18 cellular contexts compared by ENCODE assay signal in genomic region chr2:108555572-108555971, GRCh38. TPM values are rescaled to one million over a fixed set of nuclear protein-coding genes. Genes with fewer than 3 reads are reported as not detected.
A peak's percentile ranks its signal among the peaks of the same experiment; 100 is the strongest.
DNase-seq lines count a peak whose midpoint lies in the region; ATAC-seq and TF ChIP-seq lines count a peak whose summit lies in the region.
"Had no signal": no experiment of that assay in that cellular context is flagged by ENCODE, and none has a peak within 500 bp of the region (broad histone marks: within the 10 kb centered on the region; RNA-seq: fewer than 3 reads in every experiment).

No MANE protein-coding gene starts in this region.

- CTCF ChIA-PET in CD8-positive, alpha-beta T cell (lab: Charles Lee) = interaction anchor here (1.5 kb wide), 1 partner anchor 29 kb away, joined by 3 read pairs; no protein-coding TSS in a partner anchor

- no peak overlapping the region for H3K4ac ChIP-seq in neuronal stem cell (ENCODE audit: low read length)

- H3K27me3 ChIP-seq in heart right ventricle (no peaks in the 10 kb centered on the region), neuronal stem cell (ENCODE audit: control insufficient read depth in 3 of 3, insufficient read depth in 3 of 3, low read depth in 1 of 3, low read length in 3 of 3) (no peaks in the 10 kb centered on the region), subcutaneous abdominal adipose tissue (ENCODE audit: control insufficient read depth in 5 of 5, insufficient read depth in 4 of 5, low read length in 5 of 5) (no peaks in the 10 kb centered on the region), tibial nerve (no peaks in the 10 kb centered on the region)
- H3K27me3 ChIP-seq in CD8-positive, alpha-beta T cell (ENCODE audit: insufficient read depth, low read length) = no peaks in the 10 kb centered on the region

- no peak overlapping the region for H3K4me2 ChIP-seq in neuronal stem cell (ENCODE audit: insufficient read depth, low read length, poor library complexity, severe bottlenecking)
- H3K4me2 ChIP-seq: KMS-11 had no signal

- no peaks in the 10 kb centered on the region for H3K9me3 Mint-ChIP-seq in activated T-helper 1 cell treated with anti-CD3 and anti-CD28 coated beads, Interleukin-12 subunit alpha, Interleukin-12 subunit beta, Interleukin-2, Interleukin-4 antibody, amounts not matched to agents 30 ng/mL and 10 ng/mL and 1 ng/mL, durations not matched to agents 14 hours and 24 hours and 36 hours
- no peaks in the 10 kb centered on the region for H3K9me3 Mint-ChIP-seq in CD8-positive, alpha-beta T cell
- H3K9me3 Mint-ChIP-seq: CD14-positive monocyte, H9 had no signal

- H3K4me3 Mint-ChIP-seq in activated T-helper 1 cell treated with anti-CD3 and anti-CD28 coated beads, Interleukin-12 subunit alpha, Interleukin-12 subunit beta, Interleukin-2, Interleukin-4 antibody, amounts not matched to agents 30 ng/mL and 10 ng/mL and 1 ng/mL, durations not matched to agents 14 hours and 24 hours and 36 hours = no peak overlapping the region
- no peak overlapping the region for H3K4me3 Mint-ChIP-seq in CD8-positive, alpha-beta T cell
- H3K4me3 Mint-ChIP-seq: CD14-positive monocyte, H9 had no signal

- intact Hi-C loops in activated T-helper 1 cell treated with anti-CD3 and anti-CD28 coated beads, Interleukin-12 subunit alpha, Interleukin-12 subunit beta, Interleukin-2, Interleukin-4 antibody, amounts not matched to agents 30 ng/mL and 10 ng/mL and 1 ng/mL, durations not matched to agents 14 hours and 24 hours and 36 hours (cut with micrococcal nuclease) = no loop called here
- intact Hi-C loops in heart right ventricle (cut with DNase I) = loop anchor here in 1 of 10 donors (2.0 kb wide), 1 partner anchor 19 kb away; no protein-coding TSS in a partner anchor
- intact Hi-C loops in CD8-positive, alpha-beta T cell (cut with DNase I, micrococcal nuclease) = no loop called here

- peaks cover 3% of the 10 kb centered on the region for H3K79me1 ChIP-seq in neuronal stem cell (ENCODE audit: low read depth, low read length)

- no peak overlapping the region for H2BK5ac ChIP-seq in neuronal stem cell (ENCODE audit: low read length)

- H3K9ac ChIP-seq in neuronal stem cell (ENCODE audit: low read depth, low read length, poor library complexity) (no peak overlapping the region), subcutaneous abdominal adipose tissue (ENCODE audit: low read length in 5 of 5) (no peak overlapping the region)
- H3K9ac ChIP-seq: KMS-11 had no signal

- ATAC-seq in heart right ventricle = peak in 5 of 8 donors; percentile 34 to 63 (median 43)
- no peak for ATAC-seq in CD8-positive, alpha-beta T cell
- ATAC-seq: Panc1 had no signal

- no peaks in the 10 kb centered on the region for H3K27me3 Mint-ChIP-seq in activated T-helper 1 cell treated with anti-CD3 and anti-CD28 coated beads, Interleukin-12 subunit alpha, Interleukin-12 subunit beta, Interleukin-2, Interleukin-4 antibody, amounts not matched to agents 30 ng/mL and 10 ng/mL and 1 ng/mL, durations not matched to agents 14 hours and 24 hours and 36 hours (ENCODE audit: insufficient read depth)
- H3K27me3 Mint-ChIP-seq in CD8-positive, alpha-beta T cell (ENCODE audit: low read depth) = no peaks in the 10 kb centered on the region

- no peaks in the 10 kb centered on the region for H3K36me3 Mint-ChIP-seq in activated T-helper 1 cell treated with anti-CD3 and anti-CD28 coated beads, Interleukin-12 subunit alpha, Interleukin-12 subunit beta, Interleukin-2, Interleukin-4 antibody, amounts not matched to agents 30 ng/mL and 10 ng/mL and 1 ng/mL, durations not matched to agents 14 hours and 24 hours and 36 hours (ENCODE audit: low read depth)
- H3K36me3 Mint-ChIP-seq in CD8-positive, alpha-beta T cell = no peaks in the 10 kb centered on the region

- H3K36me3 ChIP-seq in heart right ventricle (no peaks in the 10 kb centered on the region), neuronal stem cell (replicated peaks in 1 of 2; ENCODE audit: control insufficient read depth in 2 of 2, insufficient read depth in 2 of 2, low read length in 2 of 2) (no peaks in the 10 kb centered on the region), subcutaneous abdominal adipose tissue (ENCODE audit: control insufficient read depth in 5 of 5, insufficient read depth in 5 of 5, low read length in 5 of 5) (no peaks in the 10 kb centered on the region), tibial nerve (no peaks in the 10 kb centered on the region)
- H3K36me3 ChIP-seq in CD8-positive, alpha-beta T cell (ENCODE audit: insufficient read depth, low read length) = no peaks in the 10 kb centered on the region

- H4K91ac ChIP-seq in neuronal stem cell (ENCODE audit: low read depth, low read length, poor library complexity) = no peak overlapping the region

- H3K27ac Mint-ChIP-seq in activated T-helper 1 cell treated with anti-CD3 and anti-CD28 coated beads, Interleukin-12 subunit alpha, Interleukin-12 subunit beta, Interleukin-2, Interleukin-4 antibody, amounts not matched to agents 30 ng/mL and 10 ng/mL and 1 ng/mL, durations not matched to agents 14 hours and 24 hours and 36 hours = peak overlapping the region; percentile 20
- H3K27ac Mint-ChIP-seq in CD8-positive, alpha-beta T cell = no peak overlapping the region

- H2BK120ac ChIP-seq in neuronal stem cell (ENCODE audit: low read depth, low read length) = no peak overlapping the region

- no peaks in the 10 kb centered on the region for H3K9me3 ChIP-seq in heart right ventricle
- no peaks in the 10 kb centered on the region for H3K9me3 ChIP-seq in neuronal stem cell (replicated peaks in 1 of 2; ENCODE audit: control insufficient read depth in 2 of 2, insufficient read depth in 1 of 2, low read depth in 1 of 2, low read length in 2 of 2)
- no peaks in the 10 kb centered on the region for H3K9me3 ChIP-seq in subcutaneous abdominal adipose tissue (ENCODE audit: control insufficient read depth in 5 of 5, low read length in 5 of 5)
- no peaks in the 10 kb centered on the region for H3K9me3 ChIP-seq in tibial nerve
- H3K9me3 ChIP-seq in CD8-positive, alpha-beta T cell (ENCODE audit: low read length) = no peaks in the 10 kb centered on the region

- H2BK15ac ChIP-seq in neuronal stem cell (ENCODE audit: low read length) = no peak overlapping the region

- no peak overlapping the region for H3K4me3 ChIP-seq in heart right ventricle
- H3K4me3 ChIP-seq in neuronal stem cell (ENCODE audit: low read length in 2 of 2) = no peak overlapping the region
- no peak overlapping the region for H3K4me3 ChIP-seq in subcutaneous abdominal adipose tissue (ENCODE audit: low read depth in 1 of 5, low read length in 5 of 5)
- H3K4me3 ChIP-seq in tibial nerve = no peak overlapping the region
- no peak overlapping the region for H3K4me3 ChIP-seq in CD8-positive, alpha-beta T cell (ENCODE audit: low read depth, low read length)
- H3K4me3 ChIP-seq: SK-N-MC had no signal

- peak overlapping the region; percentile 70 for H3K23ac ChIP-seq in neuronal stem cell (ENCODE audit: low read depth, low read length, poor library complexity)

- no peak overlapping the region for H3K18ac ChIP-seq in neuronal stem cell (ENCODE audit: low read length)

- H3K4me1 Mint-ChIP-seq in activated T-helper 1 cell treated with anti-CD3 and anti-CD28 coated beads, Interleukin-12 subunit alpha, Interleukin-12 subunit beta, Interleukin-2, Interleukin-4 antibody, amounts not matched to agents 30 ng/mL and 10 ng/mL and 1 ng/mL, durations not matched to agents 14 hours and 24 hours and 36 hours (ENCODE audit: low read depth) = peaks cover 5% of the 10 kb centered on the region
- H3K4me1 Mint-ChIP-seq in CD8-positive, alpha-beta T cell (ENCODE audit: low read depth) = no peaks in the 10 kb centered on the region

- TF ChIP-seq CTCF in heart right ventricle (IDR thresholded peaks at IDR 0.05) = no peak
- no peak for TF ChIP-seq CTCF in tibial nerve (IDR thresholded peaks at IDR 0.05)
- TF ChIP-seq CTCF in CD8-positive, alpha-beta T cell (IDR thresholded peaks at IDR 0.05) = no peak

- 92 to 98% methylated on average over 2 of the region's 2 CpGs for WGBS in heart right ventricle, 2 donors
- no CpG with 5 or more reads among the region's 2 CpGs for WGBS in neuronal stem cell (ENCODE audit: extremely low coverage in 2 of 2, insufficient read length in 2 of 2, insufficient replicate concordance in 1 of 2), 2 donors
- WGBS in tibial nerve, 2 donors = 93 to 99% methylated on average over 2 of the region's 2 CpGs

- no peak overlapping the region for H2AFZ ChIP-seq in neuronal stem cell (ENCODE audit: low read length)

- no peak overlapping the region for H2AK5ac ChIP-seq in neuronal stem cell (ENCODE audit: low read depth, low read length)

- no peak overlapping the region for H2BK12ac ChIP-seq in neuronal stem cell (ENCODE audit: low read length)

- H3K14ac ChIP-seq in neuronal stem cell (ENCODE audit: low read length) = no peak overlapping the region

- no peak for TF ChIP-seq POLR2A in tibial nerve (IDR thresholded peaks at IDR 0.05)

- H3K27ac ChIP-seq in heart right ventricle (peak overlapping the region in 8 of 10 donors; percentile 21 to 75 (median 65)), neuronal stem cell (replicated peaks; ENCODE audit: low read length) (no peak overlapping the region), subcutaneous abdominal adipose tissue (ENCODE audit: low read depth, low read length) (peak overlapping the region; percentile 77), tibial nerve (no peak overlapping the region)
- H3K27ac ChIP-seq in CD8-positive, alpha-beta T cell (ENCODE audit: low read depth, low read length) = no peak overlapping the region
- H3K27ac ChIP-seq: KMS-11, SK-N-MC had no signal

- no peak for TF ChIP-seq EP300 in tibial nerve (IDR thresholded peaks at IDR 0.05)

- POLR2A ChIA-PET in CD8-positive, alpha-beta T cell (lab: Charles Lee) = no interaction called here

- peaks cover 22 to 70% (median 54%) of the 10 kb centered on the region in 9 donors for H3K4me1 ChIP-seq in heart right ventricle
- peaks cover 6 to 7% of the 10 kb centered on the region in 2 donors for H3K4me1 ChIP-seq in neuronal stem cell (ENCODE audit: control insufficient read depth in 2 of 2, insufficient read depth in 1 of 2, low read depth in 1 of 2, low read length in 2 of 2)
- peaks cover 6 to 52% (median 46%) of the 10 kb centered on the region in 5 donors for H3K4me1 ChIP-seq in subcutaneous abdominal adipose tissue (ENCODE audit: control insufficient read depth in 5 of 5, insufficient read depth in 5 of 5, low read length in 5 of 5)
- peaks cover 0 to 29% (median 10%) of the 10 kb centered on the region in 4 donors for H3K4me1 ChIP-seq in tibial nerve
- H3K4me1 ChIP-seq in CD8-positive, alpha-beta T cell (ENCODE audit: insufficient read depth, low read length) = no peaks in the 10 kb centered on the region

- no peak overlapping the region for H4K8ac ChIP-seq in neuronal stem cell (ENCODE audit: low read depth, low read length)

- DNase-seq in activated T-helper 1 cell treated with anti-CD3 and anti-CD28 coated beads, Interleukin-12 subunit alpha, Interleukin-12 subunit beta, Interleukin-2, Interleukin-4 antibody, amounts not matched to agents 30 ng/mL and 10 ng/mL and 1 ng/mL, durations not matched to agents 14 hours and 24 hours and 36 hours (ENCODE audit: low spot score) = no peak
- no peak for DNase-seq in heart right ventricle
- no peak for DNase-seq in neuronal stem cell (ENCODE audit: low spot score)
- no peak for DNase-seq in cerebellum (ENCODE audit: low spot score)
- DNase-seq in tibial nerve (ENCODE audit: low spot score in 2 of 2) = no peak
- no peak for DNase-seq in CD8-positive, alpha-beta T cell
- DNase-seq: ACHN, AML-193, H9, NCI-H1048, NCI-H1436 treated with DMSO at 0.1 percent for 48 hours, NCI-H2029 treated with DMSO at 0.1 percent for 48 hours, NCI-H510A treated with DMSO at 0.1 percent for 48 hours had no signal

RNA-seq across cellular contexts. Expression of gene LIMS1, which starts 21.3 kb away (rescaled TPM):
- total RNA-seq in activated T-helper 1 cell treated with anti-CD3 and anti-CD28 coated beads, Interleukin-12 subunit alpha, Interleukin-12 subunit beta, Interleukin-2, Interleukin-4 antibody, amounts not matched to agents 30 ng/mL and 10 ng/mL and 1 ng/mL, durations not matched to agents 14 hours and 24 hours and 36 hours = 69.6 and 70.0 TPM in 2 replicates
- 100 to 1,000 TPM in 3 of 10 donors, 10 to 100 TPM in 7; 69.7 to 122 (median 78.9) TPM for total RNA-seq in heart right ventricle
- 10 to 100 TPM; 18.8 to 24.4 TPM for polyA plus RNA-seq in heart right ventricle
- 23.9 TPM for polyA plus RNA-seq in neuronal stem cell (2013, experiment 1 of 2)
- polyA plus RNA-seq in neuronal stem cell (2013, experiment 2 of 2) = 26.4 TPM
- total RNA-seq in cerebellum = 20.6 TPM
- total RNA-seq in tibial nerve = 10 to 100 TPM; 33.7 to 86.3 (median 49.2) TPM
- total RNA-seq in CD8-positive, alpha-beta T cell = 10 to 100 TPM; 10.1 to 10.6 TPM

Comparison
In these comparisons a context has a peak if more than half of its experiments do, and no peak if none do; other contexts are left out.
1. H3K27ac ChIP-seq: peak in heart right ventricle (8 of 10) and subcutaneous abdominal adipose tissue (single experiment); none in neuronal stem cell (single experiment), tibial nerve (0 of 4) and CD8-positive, alpha-beta T cell (single experiment).